ENCODE assay signal across 8 cellular contexts in genomic region chr5:132495672-132496630, GRCh38. TPM values are rescaled to one million over a fixed set of nuclear protein-coding genes. Genes with fewer than 3 reads are reported as not detected.
DNase-seq lines count a peak whose midpoint lies in the region; ATAC-seq and TF ChIP-seq lines count a peak whose summit lies in the region.

No MANE protein-coding gene starts in this region.

- H3K4me1 ChIP-seq in adipocyte (ENCODE audit: control insufficient read depth, insufficient read depth, low read length): peaks cover 38% of the 10 kb centered on the region
- peaks cover 4 to 94% (median 46%) of the 10 kb centered on the region in 12 donors for H3K4me1 ChIP-seq in heart left ventricle

- H3K9ac ChIP-seq in adipocyte (ENCODE audit: low read length): peak overlapping the region; percentile 92

- H3K4me3 ChIP-seq in GM06990 (replicated peaks; ENCODE audit: low read depth, low read length) (peak overlapping the region; percentile 80), adipocyte (ENCODE audit: low read length) (peak overlapping the region; percentile 86), heart left ventricle (peak overlapping the region; percentile 27 to 88 (median 68))

- H3K27me3 ChIP-seq in GM06990 (replicated peaks; ENCODE audit: control insufficient read depth, insufficient read depth, low read length) (no peaks in the 10 kb centered on the region), adipocyte (replicated peaks; ENCODE audit: control insufficient read depth, insufficient read depth, low read length) (no peaks in the 10 kb centered on the region), heart left ventricle (no peaks in the 10 kb centered on the region)

- no peaks in the 10 kb centered on the region for H3K9me3 ChIP-seq in adipocyte (ENCODE audit: control insufficient read depth, low read length)
- H3K9me3 ChIP-seq in heart left ventricle: no peaks in the 10 kb centered on the region

- intact Hi-C loops in heart left ventricle (cut with DNase I): loop anchor here in 7 of 10 donors (2.0 to 10.0 kb wide), 8 partner anchors 61 to 271 kb away; partner anchors contain the start of genes SLC22A4 (in 3 of the 7), P4HA2 (in 1 of the 7) and RAD50 (in 1 of the 7)
- intact Hi-C loops in posterior cingulate gyrus (cut with DNase I): no loop called here

- TF ChIP-seq POLR2A in heart left ventricle (IDR thresholded peaks at IDR 0.05): peak in 1 of 2 donors; percentile 52

- peak overlapping the region; percentile 79 to 99 (median 93) for H3K27ac ChIP-seq in heart left ventricle

- 0% methylated on average over 17 to 47 of the region's 47 CpGs for WGBS in heart left ventricle, 4 donors

- H3K36me3 ChIP-seq in GM06990 (ENCODE audit: control insufficient read depth, insufficient read depth, low read length): no peaks in the 10 kb centered on the region
- no peaks in the 10 kb centered on the region for H3K36me3 ChIP-seq in adipocyte (ENCODE audit: control insufficient read depth, insufficient read depth, low read length, severe bottlenecking)
- no peaks in the 10 kb centered on the region for H3K36me3 ChIP-seq in heart left ventricle

- TF ChIP-seq CTCF in GM06990 (IDR thresholded peaks at IDR 0.05; ENCODE audit: insufficient read depth, low read length, poor library complexity, severe bottlenecking): peak; percentile 21
- peak in 5 of 12 donors; percentile 9 to 38 (median 24) for TF ChIP-seq CTCF in heart left ventricle (IDR thresholded peaks at IDR 0.05)

- DNase-seq in GM06990 (ENCODE audit: extremely low read depth, insufficient read length): peak; percentile 87
- peak; percentile 82 for DNase-seq in NCI-H1105 (lab: John Stamatoyannopoulos, UW)
- DNase-seq in SW 1271 (lab: John Stamatoyannopoulos, UW): peak; percentile 71 to 95
- peak; percentile 94 for DNase-seq in adipocyte (ENCODE audit: low read depth)
- DNase-seq in heart left ventricle: peak; percentile 93 to 96 (median 95)
- peak in 9 of 10 donors; percentile 52 to 95 (median 67) for DNase-seq in posterior cingulate gyrus
- peak; percentile 96 for DNase-seq in ureter (ENCODE audit: low spot score)

- ATAC-seq in HG02588 (IDR thresholded peaks at IDR 0.05; ENCODE audit: unreplicated experiment) (peak; percentile 46), heart left ventricle (peak; percentile 78 to 84 (median 80))

RNA-seq across cellular contexts. Expression of gene IRF1, which starts 5.4 kb away (rescaled TPM):
- total RNA-seq in heart left ventricle: 100 to 1,000 TPM in 1 of 9 donors, 10 to 100 TPM in 7, 1 to 10 TPM in 1; 9.2 to 190 (median 18.4) TPM
- polyA plus RNA-seq in heart left ventricle: 10 to 100 TPM in 1 of 2 donors, 1 to 10 TPM in 1; 7.5 to 12.2 TPM
- total RNA-seq in ureter: 40.8 TPM

RNA-seq across cellular contexts. Expression of gene IL5, which starts 47.4 kb away (rescaled TPM):
- total RNA-seq in heart left ventricle: not detected
- polyA plus RNA-seq in heart left ventricle: not detected
- not detected for total RNA-seq in ureter

Comparison
In these comparisons a context has a peak if more than half of its experiments do, and no peak if none do; other contexts are left out.
1. Peak in every context shown above with its lines: DNase-seq, ATAC-seq, H3K4me3 ChIP-seq and H3K27ac ChIP-seq.